8 cellular contexts compared by ENCODE assay signal in genomic region chr22:21867528-21868266, GRCh38. TPM values are rescaled to one million over a fixed set of nuclear protein-coding genes. Genes with fewer than 3 reads are reported as not detected.
DNase-seq lines count a peak whose midpoint lies in the region; ATAC-seq and TF ChIP-seq lines count a peak whose summit lies in the region.

TSS of gene MAPK1 (minus strand) at chr22:21867645. CDS start at chr22:21867440, 205 bp downstream.

- CTCF ChIA-PET in activated CD4-positive, alpha-beta T cell treated with anti-CD3 and anti-CD28 coated beads for 36 hours (lab: Charles Lee): interaction anchor here (0.6 to 0.7 kb wide), 3 partner anchors 27 to 289 kb away, joined by 3 read pairs; no protein-coding TSS in a partner anchor

- peak within 1 kb of the TSS; percentile 99 for H3K27ac Mint-ChIP-seq in activated CD4-positive, alpha-beta T cell treated with anti-CD3 and anti-CD28 coated beads for 36 hours

- H3K27ac ChIP-seq in layer of hippocampus (ENCODE audit: low read depth, low read length): peak within 1 kb of the TSS; percentile 89

- TF ChIP-seq CTCF in AG10803 (conservative IDR thresholded peaks at IDR 0.05; ENCODE audit: low read length) (0 out of 2 replicates have a peak, but pooled peaks have one; percentile 14), choroid plexus epithelial cell (conservative IDR thresholded peaks at IDR 0.05; ENCODE audit: low read depth, low read length) (peak; percentile 29)

- H3K27me3 ChIP-seq in layer of hippocampus (ENCODE audit: control insufficient read depth, insufficient read depth, low read length): no peaks in the 10 kb centered on the region

- POLR2A ChIA-PET in activated CD4-positive, alpha-beta T cell treated with anti-CD3 and anti-CD28 coated beads for 36 hours (lab: Charles Lee): interaction anchor here (0.6 to 3.9 kb wide), 7 partner anchors 9 to 105 kb away, joined by 3 to 28 read pairs (median 3); no protein-coding TSS in a partner anchor

- ATAC-seq in HG03196 (IDR thresholded peaks at IDR 0.05; ENCODE audit: unreplicated experiment): peak; percentile 76
- peak; percentile 89 for ATAC-seq in activated CD4-positive, alpha-beta T cell treated with anti-CD3 and anti-CD28 coated beads for 36 hours

- intact Hi-C loops in activated CD4-positive, alpha-beta T cell treated with anti-CD3 and anti-CD28 coated beads for 36 hours (cut with DNase I, micrococcal nuclease): loop anchor here (1.0 to 10.0 kb wide), 14 partner anchors 9 to 1010 kb away; partner anchors contain the start of genes PPM1F (in 2 of the 2), CRKL (in 1 of the 2), PI4KA (in 1 of the 2) and PPIL2 (in 1 of the 2)

- TF ChIP-seq POLR2A in GM18951 (IDR thresholded peaks at IDR 0.05; ENCODE audit: extremely low read depth, insufficient read depth, insufficient read length): peak; percentile 92

- H3K4me3 ChIP-seq in AG10803 (ENCODE audit: low read length) (peak within 1 kb of the TSS; percentile 89), choroid plexus epithelial cell (ENCODE audit: low read depth, low read length) (peak within 1 kb of the TSS; percentile 85)

- H3K9me3 Mint-ChIP-seq in activated CD4-positive, alpha-beta T cell treated with anti-CD3 and anti-CD28 coated beads for 36 hours (ENCODE audit: low read depth): no peaks in the 10 kb centered on the region

- peak within 1 kb of the TSS; percentile 93 for H3K4me3 Mint-ChIP-seq in activated CD4-positive, alpha-beta T cell treated with anti-CD3 and anti-CD28 coated beads for 36 hours

- H3K27me3 Mint-ChIP-seq in activated CD4-positive, alpha-beta T cell treated with anti-CD3 and anti-CD28 coated beads for 36 hours: peaks cover 5% of the 10 kb centered on the region

- in situ Hi-C loops in GM18951 (cut with MboI; ENCODE audit: low sequenced_read_pairs, unreplicated experiment): no loop called here

- peaks cover 38% of the 10 kb centered on the region for H3K4me1 Mint-ChIP-seq in activated CD4-positive, alpha-beta T cell treated with anti-CD3 and anti-CD28 coated beads for 36 hours

- peaks cover 20% of the 10 kb centered on the region for H3K36me3 Mint-ChIP-seq in activated CD4-positive, alpha-beta T cell treated with anti-CD3 and anti-CD28 coated beads for 36 hours (ENCODE audit: low read depth)

- DNase-seq in AG10803 (ENCODE audit: low read depth) (peak; percentile 87), NCI-H446 treated with DMSO at 0.1 percent for 48 hours (lab: John Stamatoyannopoulos, UW) (peak; percentile 81), choroid plexus epithelial cell (ENCODE audit: low read depth) (peak; percentile 86)
- DNase-seq in activated CD4-positive, alpha-beta T cell treated with anti-CD3 and anti-CD28 coated beads for 36 hours: peak; percentile 97
- DNase-seq in stimulated activated CD4-positive, alpha-beta T cell treated with anti-CD3 and anti-CD28 coated beads, Interleukin-1b, Interleukin-23, amount 100 ng/mL, for 4 hours (ENCODE audit: low read depth in 2 of 2): peak; percentile 91 to 92

RNA-seq across cellular contexts. Expression of gene MAPK1, which starts in this region (rescaled TPM):
- 100 to 1,000 TPM in 1 of 2 experiments, 10 to 100 TPM in 1; 91.9 to 108 TPM for total RNA-seq in activated CD4-positive, alpha-beta T cell treated with anti-CD3 and anti-CD28 coated beads for 36 hours

Comparison
In these comparisons a context has a peak if more than half of its experiments do, and no peak if none do; other contexts are left out.
1. Peak in every context shown above with its lines: DNase-seq, ATAC-seq, H3K4me3 ChIP-seq and H3K27ac ChIP-seq.